19 cellular contexts compared by ENCODE assay signal in the genomic region with DNA sequence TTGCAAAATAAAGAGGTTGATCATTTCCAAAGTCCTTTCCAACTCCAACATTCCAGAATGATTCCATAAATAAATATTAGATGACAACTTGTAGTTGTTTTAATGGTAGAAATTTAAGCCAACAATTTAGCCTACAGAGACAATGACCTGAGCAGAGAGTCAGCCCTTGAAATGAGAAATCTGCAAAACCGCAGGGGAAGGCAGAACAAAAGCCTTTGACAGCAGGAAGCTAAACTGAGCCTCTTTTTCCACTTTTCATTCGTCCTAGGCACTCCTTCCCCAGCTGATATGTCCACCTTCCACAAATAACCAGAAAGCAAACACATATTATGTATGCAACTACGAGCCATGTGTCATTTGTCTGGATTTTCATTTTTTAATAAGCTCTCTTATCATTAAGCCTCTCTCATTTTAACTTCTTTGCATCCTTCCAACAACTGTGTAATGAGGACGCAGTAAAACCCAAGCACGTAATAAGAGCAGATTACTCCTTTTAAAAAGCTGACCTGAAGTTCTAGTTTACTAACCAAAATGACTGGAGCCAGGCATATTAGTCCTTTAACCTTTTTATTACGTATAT.
DNase-seq lines count a peak whose midpoint lies in the region; ATAC-seq and TF ChIP-seq lines count a peak whose summit lies in the region.
"Had no signal": no experiment of that assay in that cellular context is flagged by ENCODE, and none has a peak within 500 bp of the region (broad histone marks: within the 10 kb centered on the region; RNA-seq: fewer than 3 reads in every experiment).

No MANE protein-coding gene starts in this region.

- H3K27ac Mint-ChIP-seq in WTC11 = no peak overlapping the region
- no peak overlapping the region for H3K27ac Mint-ChIP-seq in CD4-positive, alpha-beta T cell
- H3K27ac Mint-ChIP-seq: nephron progenitor cell; stimulated activated naive CD8-positive, alpha-beta T cell treated with anti-CD3 and anti-CD28 coated beads, Interleukin-15, Interleukin-2, amounts not matched to agents 100 ng/mL and 50 ng/mL, for 24 hours had no signal

- H3K4me1 Mint-ChIP-seq in WTC11 = peaks cover 72% of the 10 kb centered on the region
- H3K4me1 Mint-ChIP-seq in CD4-positive, alpha-beta T cell (ENCODE audit: low read depth) = no peaks in the 10 kb centered on the region

- H3K4me3 ChIP-seq in smooth muscle cell (no peak overlapping the region), left ventricle myocardium inferior (no peak overlapping the region), WERI-Rb-1 (ENCODE audit: low read depth, low read length) (no peak overlapping the region)
- H3K4me3 ChIP-seq: coronary artery, SJSA1, tibial nerve had no signal

- H3K36me3 Mint-ChIP-seq in WTC11 = no peaks in the 10 kb centered on the region
- H3K36me3 Mint-ChIP-seq in CD4-positive, alpha-beta T cell (ENCODE audit: low read depth) = no peaks in the 10 kb centered on the region

- H3K27ac ChIP-seq in smooth muscle cell (ENCODE audit: low read depth) (no peak overlapping the region), left ventricle myocardium inferior (replicated peaks) (no peak overlapping the region), WERI-Rb-1 (no peak overlapping the region)
- no peak overlapping the region for H3K27ac ChIP-seq in CD4-positive, alpha-beta T cell (ENCODE audit: low read depth, low read length)
- H3K27ac ChIP-seq: coronary artery, SJSA1, tibial nerve had no signal

- H3K79me2 ChIP-seq in smooth muscle cell (ENCODE audit: low read depth) = no peaks in the 10 kb centered on the region

- no peak overlapping the region for H3K4me3 Mint-ChIP-seq in WTC11
- no peak overlapping the region for H3K4me3 Mint-ChIP-seq in CD4-positive, alpha-beta T cell
- H3K4me3 Mint-ChIP-seq: nephron progenitor cell; stimulated activated naive CD8-positive, alpha-beta T cell treated with anti-CD3 and anti-CD28 coated beads, Interleukin-15, Interleukin-2, amounts not matched to agents 100 ng/mL and 50 ng/mL, for 24 hours had no signal

- H3K9ac ChIP-seq in smooth muscle cell (ENCODE audit: low read depth) = no peak overlapping the region

- H3K4me1 ChIP-seq in smooth muscle cell (ENCODE audit: low read depth) (peaks cover 28% of the 10 kb centered on the region), left ventricle myocardium inferior (no peaks in the 10 kb centered on the region)
- H3K4me1 ChIP-seq: BE2C had no signal

- DNase-seq in DMS153 (lab: John Stamatoyannopoulos, UW) (peak; percentile 33), DMS153 treated with DMSO at 0.1 percent for 48 hours (lab: John Stamatoyannopoulos, UW; ENCODE audit: unreplicated experiment) (no peak), NCI-H2081 (lab: John Stamatoyannopoulos, UW) (peak; percentile 41 to 78), WTC11 (ENCODE audit: low spot score) (no peak), smooth muscle cell (lab: John Stamatoyannopoulos, UW; ENCODE audit: unreplicated experiment) (no peak), left ventricle myocardium inferior (no peak), WERI-Rb-1 (no peak)
- no peak for DNase-seq in CD4-positive, alpha-beta T cell
- DNase-seq: activated CD4-positive, alpha-beta T cell treated with anti-CD3 and anti-CD28 coated beads, Interleukin-2, amount 50 U/mL, for 4 hours; activated effector memory CD4-positive, alpha-beta T cell treated with anti-CD3 and anti-CD28 coated beads, Interleukin-2, amount 50 U/mL, for 16 hours; BE2C; glutamatergic neuron; nephron progenitor cell; PC-3; T-helper 2 cell had no signal

- H3K36me3 ChIP-seq in smooth muscle cell (ENCODE audit: low read depth) = no peaks in the 10 kb centered on the region
- H3K36me3 ChIP-seq in left ventricle myocardium inferior = no peaks in the 10 kb centered on the region
- H3K36me3 ChIP-seq in WERI-Rb-1 = no peaks in the 10 kb centered on the region
- H3K36me3 ChIP-seq: BE2C, SJSA1, tibial nerve had no signal

- POLR2A ChIA-PET in WTC11 (lab: Charles Lee) = no interaction called here
- POLR2A ChIA-PET in CD4-positive, alpha-beta T cell (lab: Charles Lee) = no interaction called here

- intact Hi-C loops in CD4-positive, alpha-beta T cell (cut with DNase I, micrococcal nuclease) = no loop called here
- intact Hi-C loops in left ventricle myocardium inferior (cut with micrococcal nuclease) = no loop called here

- H3K27me3 ChIP-seq in smooth muscle cell (ENCODE audit: low read depth) (no peaks in the 10 kb centered on the region), left ventricle myocardium inferior (ENCODE audit: low read depth) (peaks cover 55% of the 10 kb centered on the region), WERI-Rb-1 (ENCODE audit: insufficient read depth, low read depth, severe bottlenecking) (no peaks in the 10 kb centered on the region)
- no peaks in the 10 kb centered on the region for H3K27me3 ChIP-seq in CD4-positive, alpha-beta T cell (ENCODE audit: control insufficient read depth, insufficient read depth, low read length)
- H3K27me3 ChIP-seq: BE2C, SJSA1 had no signal

- peak overlapping the region; percentile 14 for H2AFZ ChIP-seq in smooth muscle cell (ENCODE audit: low read depth)

- H3F3A ChIP-seq in smooth muscle cell (ENCODE audit: low read depth) = peaks cover 7% of the 10 kb centered on the region

- ATAC-seq in WTC11 = peak; percentile 23; the same call in 1 of the 2 replicates
- no peak for ATAC-seq in CD4-positive, alpha-beta T cell (ENCODE audit: poor library complexity)

- peaks cover 4% of the 10 kb centered on the region; the same call in 1 of the 2 replicates for H3K9me3 Mint-ChIP-seq in WTC11
- H3K9me3 Mint-ChIP-seq in CD4-positive, alpha-beta T cell = no peaks in the 10 kb centered on the region
- H3K9me3 Mint-ChIP-seq: nephron progenitor cell had no signal

- 42% methylated on average over 6 of the region's 6 CpGs for WGBS in smooth muscle cell (ENCODE audit: low lambda C conversion rate)

- H3K9me3 ChIP-seq in smooth muscle cell (replicated peaks; ENCODE audit: low read depth) (no peaks in the 10 kb centered on the region), left ventricle myocardium inferior (replicated peaks) (no peaks in the 10 kb centered on the region), WERI-Rb-1 (ENCODE audit: severe bottlenecking) (no peaks in the 10 kb centered on the region)
- H3K9me3 ChIP-seq in CD4-positive, alpha-beta T cell (ENCODE audit: control insufficient read depth, low read length) = no peaks in the 10 kb centered on the region
- H3K9me3 ChIP-seq: BE2C, SJSA1, tibial nerve had no signal

- no peak for TF ChIP-seq CTCF in WTC11 (IDR thresholded peaks at IDR 0.05)
- no peak for TF ChIP-seq CTCF in smooth muscle cell (IDR thresholded peaks at IDR 0.05; ENCODE audit: borderline replicate concordance, insufficient read depth, poor library complexity, severe bottlenecking)
- TF ChIP-seq CTCF in CD4-positive, alpha-beta T cell (IDR thresholded peaks at IDR 0.05) = no peak
- no peak for TF ChIP-seq CTCF in left ventricle myocardium inferior (IDR thresholded peaks at IDR 0.05; ENCODE audit: borderline replicate concordance)
- TF ChIP-seq CTCF in WERI-Rb-1 (IDR thresholded peaks at IDR 0.05; ENCODE audit: low read depth, low read length) = no peak

- CTCF ChIA-PET in WTC11 (lab: Charles Lee) = interaction anchor here (0.5 kb wide), 1 partner anchor 13 kb away, joined by 3 read pairs; no protein-coding TSS in a partner anchor
- CTCF ChIA-PET in CD4-positive, alpha-beta T cell (lab: Charles Lee) = no interaction called here

- H3K4me2 ChIP-seq in smooth muscle cell = peak overlapping the region; percentile 10

- H4K20me1 ChIP-seq in smooth muscle cell (ENCODE audit: low read depth) = no peaks in the 10 kb centered on the region

- H3K27me3 Mint-ChIP-seq in WTC11 (ENCODE audit: low read depth) = peaks cover 9% of the 10 kb centered on the region; the same call in 1 of the 2 replicates
- peaks cover 9% of the 10 kb centered on the region for H3K27me3 Mint-ChIP-seq in CD4-positive, alpha-beta T cell

TF ChIP-seq in WTC11, 78 proteins besides CTCF, POLR2A, EP300 and RAD21:
- no peak for TF ChIP-seq EMX1 (CRISPR knock-in tag; IDR thresholded peaks at IDR 0.05)
- TF ChIP-seq FOXJ3 (CRISPR knock-in tag; IDR thresholded peaks at IDR 0.05; ENCODE audit: borderline replicate concordance) = no peak
- TF ChIP-seq SMAD3 (CRISPR knock-in tag; IDR thresholded peaks at IDR 0.05; ENCODE audit: borderline replicate concordance) = no peak

Comparison
In these comparisons a context has a peak if more than half of its experiments do, and no peak if none do; other contexts are left out.
1. DNase-seq: peak in DMS153 (single experiment) and NCI-H2081 (2 of 2); none in DMS153 treated with DMSO at 0.1 percent for 48 hours (single experiment), WTC11 (single experiment), smooth muscle cell (single experiment), CD4-positive, alpha-beta T cell (0 of 10), left ventricle myocardium inferior (single experiment) and WERI-Rb-1 (single experiment).